ENCODE assay signal across 21 cellular contexts in genomic region chr12:89781961-89782360, GRCh38.
"Had no signal": no experiment of that assay in that cellular context is flagged by ENCODE, and none has a peak within 500 bp of the region (broad histone marks: within the 10 kb centered on the region; RNA-seq: fewer than 3 reads in every experiment).

No MANE protein-coding gene starts in this region.

- H3K9ac ChIP-seq: neural progenitor cell, parathyroid adenoma had no signal

- H3K4me3 Mint-ChIP-seq: natural killer cell, neural progenitor cell had no signal

- H3K79me2 ChIP-seq: hepatocyte, parathyroid adenoma had no signal

- ATAC-seq: left colon, left ventricle myocardium superior, natural killer cell had no signal

- H3K27ac ChIP-seq: esophagus squamous epithelium, hepatocyte, neural progenitor cell, parathyroid adenoma, sigmoid colon, stomach, thoracic aorta, transverse colon had no signal

- H3K9me3 ChIP-seq: colonic mucosa, sigmoid colon, thoracic aorta had no signal

- H2AFZ ChIP-seq: hepatocyte, neural progenitor cell, parathyroid adenoma had no signal

- H3K4me2 ChIP-seq: hepatocyte, neural progenitor cell had no signal

- H3K27me3 ChIP-seq: colonic mucosa, esophagus squamous epithelium, hepatocyte, neural progenitor cell, sigmoid colon, stomach, transverse colon had no signal

- DNase-seq: cerebellar nuclear complex; colonic mucosa; dermis blood vessel endothelial cell; esophagus squamous epithelium; foreskin melanocyte; head of caudate nucleus; left colon; left ventricle myocardium superior; natural killer cell; occipital lobe; sigmoid colon; small intestine; stimulated activated CD4-positive, alpha-beta T cell treated with anti-CD3 and anti-CD28 coated beads, Interleukin-12 subunit alpha, Interleukin-12 subunit beta, amount 100 ng/mL, for 4 hours; stimulated activated naive CD4-positive, alpha-beta T cell; stomach; substantia nigra; transverse colon had no signal

- H3K4me3 ChIP-seq: colonic mucosa, esophagus squamous epithelium, hepatocyte, neural progenitor cell, sigmoid colon, stomach, thoracic aorta, transverse colon had no signal

- H3K36me3 ChIP-seq: colonic mucosa, esophagus squamous epithelium, neural progenitor cell, sigmoid colon, stomach, thoracic aorta, transverse colon had no signal

- H3K27ac Mint-ChIP-seq: natural killer cell, neural progenitor cell had no signal

- H3K9me3 Mint-ChIP-seq: natural killer cell had no signal

- H3K4me1 ChIP-seq: colonic mucosa, neural progenitor cell, parathyroid adenoma had no signal
